8 cellular contexts compared by ENCODE assay signal in genomic region chr16:68084504-68085258, GRCh38. TPM values are rescaled to one million over a fixed set of nuclear protein-coding genes. Genes with fewer than 3 reads are reported as not detected.
A peak's percentile ranks its signal among the peaks of the same experiment; 100 is the strongest.
DNase-seq lines count a peak whose midpoint lies in the region; ATAC-seq and TF ChIP-seq lines count a peak whose summit lies in the region.

No MANE protein-coding gene starts in this region.

- H3K4me3 ChIP-seq in GM23248 (peak overlapping the region; percentile 95), thyroid gland (replicated peaks in 1 of 3) (peak overlapping the region in 2 of 3 donors; percentile 7 to 16)

- H3K27me3 Mint-ChIP-seq in osteocyte (ENCODE audit: unreplicated experiment) = no peaks in the 10 kb centered on the region

- peaks cover 31% of the 10 kb centered on the region for H3K4me1 Mint-ChIP-seq in osteocyte (ENCODE audit: unreplicated experiment)

- peak overlapping the region; percentile 32 to 83 for H3K27ac Mint-ChIP-seq in activated naive CD4-positive, alpha-beta T cell treated with anti-CD3 and anti-CD28 coated beads, Interleukin-2, amount 50 U/mL, for 72 hours
- H3K27ac Mint-ChIP-seq in osteocyte (ENCODE audit: unreplicated experiment) = peak overlapping the region; percentile 94

- peak overlapping the region; percentile 83 for H3K9ac ChIP-seq in GM23248

- H2AFZ ChIP-seq in GM23248 = peak overlapping the region; percentile 99

- DNase-seq in ELF-1 (ENCODE audit: low read depth, low spot score) (peak; percentile 96), GM23248 (peak; percentile 81), LoVo (ENCODE audit: low spot score) (peak; percentile 75), SK-N-DZ (ENCODE audit: low spot score) (peak; percentile 96), Right ventricle myocardium inferior (ENCODE audit: missing footprints) (peak; percentile 97), osteocyte (ENCODE audit: extremely low spot score, unreplicated experiment) (peak; percentile 90), thyroid gland (peak; percentile 82 to 86)
- DNase-seq in activated naive CD4-positive, alpha-beta T cell treated with anti-CD3 and anti-CD28 coated beads, Interleukin-2, amount 50 U/mL, for 72 hours (ENCODE audit: low spot score in 2 of 2) = peak; percentile 86 to 94

- in situ Hi-C loops in GM23248 (cut with MboI) = no loop called here

- H3K4me1 ChIP-seq in GM23248 (ENCODE audit: insufficient read depth) (peaks cover 18% of the 10 kb centered on the region), thyroid gland (peaks cover 56 to 68% of the 10 kb centered on the region in 2 donors)

- no peaks in the 10 kb centered on the region for H3K9me3 ChIP-seq in GM23248 (ENCODE audit: low read depth)
- H3K9me3 ChIP-seq in thyroid gland = no peaks in the 10 kb centered on the region

- H3K9me2 ChIP-seq in GM23248 (ENCODE audit: insufficient read depth) = no peaks in the 10 kb centered on the region

- H3K4me2 ChIP-seq in GM23248 (ENCODE audit: unreplicated experiment) = peak overlapping the region; percentile 91

- no peak for TF ChIP-seq CTCF in osteocyte (IDR thresholded peaks at IDR 0.05)
- TF ChIP-seq CTCF in thyroid gland (IDR thresholded peaks at IDR 0.05) = peak in 2 of 6 experiments; percentile 5 to 21

- 1 to 2% methylated on average over 40 to 41 of the region's 45 CpGs for WGBS in GM23248 (ENCODE audit: low coverage in 1 of 2, low lambda C conversion rate in 2 of 2, missing lambda C conversion rate in 2 of 2), 2 experiments
- 4 to 15% methylated on average over 10 to 12 of the region's 45 CpGs for WGBS in thyroid gland, 2 donors

- peak in 1 of 2 donors; percentile 61 for TF ChIP-seq POLR2A in thyroid gland (IDR thresholded peaks at IDR 0.05)

- H3K9me3 Mint-ChIP-seq in activated naive CD4-positive, alpha-beta T cell treated with anti-CD3 and anti-CD28 coated beads, Interleukin-2, amount 50 U/mL, for 72 hours = no peaks in the 10 kb centered on the region
- H3K9me3 Mint-ChIP-seq in osteocyte (ENCODE audit: unreplicated experiment) = no peaks in the 10 kb centered on the region

- H3K36me3 ChIP-seq in GM23248 (ENCODE audit: low read depth) (no peaks in the 10 kb centered on the region), thyroid gland (no peaks in the 10 kb centered on the region)

- peaks cover 41% of the 10 kb centered on the region for H3K79me2 ChIP-seq in GM23248 (ENCODE audit: insufficient read depth)

- peak overlapping the region; percentile 75 for H3K4me3 Mint-ChIP-seq in osteocyte (ENCODE audit: unreplicated experiment)

- H3F3A ChIP-seq in GM23248 (ENCODE audit: insufficient read depth) = peaks cover 23% of the 10 kb centered on the region

- no peaks in the 10 kb centered on the region for H4K20me1 ChIP-seq in GM23248 (ENCODE audit: insufficient read depth)

- intact Hi-C loops in Right ventricle myocardium inferior (cut with DNase I) = loop anchor here (5.0 kb wide), 1 partner anchor 63 kb away; no protein-coding TSS in a partner anchor
- intact Hi-C loops in thyroid gland (cut with DNase I) = no loop called here

- no peaks in the 10 kb centered on the region for H3K27me3 ChIP-seq in GM23248 (replicated peaks; ENCODE audit: insufficient read depth)
- H3K27me3 ChIP-seq in thyroid gland = no peaks in the 10 kb centered on the region

- peaks cover 15 to 17% of the 10 kb centered on the region in 2 donors for H3K36me3 Mint-ChIP-seq in activated naive CD4-positive, alpha-beta T cell treated with anti-CD3 and anti-CD28 coated beads, Interleukin-2, amount 50 U/mL, for 72 hours
- no peaks in the 10 kb centered on the region for H3K36me3 Mint-ChIP-seq in osteocyte (ENCODE audit: unreplicated experiment)

- H3K27ac ChIP-seq in GM23248 = peak overlapping the region; percentile 56
- peak overlapping the region; percentile 90 to 95 (median 95) for H3K27ac ChIP-seq in thyroid gland

- peak; percentile 63 to 72 for ATAC-seq in activated naive CD4-positive, alpha-beta T cell treated with anti-CD3 and anti-CD28 coated beads, Interleukin-2, amount 50 U/mL, for 72 hours
- peak; percentile 84 for ATAC-seq in Right ventricle myocardium inferior

RNA-seq across cellular contexts. Expression of gene NFATC3, which starts 0.5 kb away (rescaled TPM):
- total RNA-seq in GM23248 (2014; rRNA removed; shearing (Covaris generic)) = 14.2 and 17.5 TPM in 2 replicates
- polyA plus RNA-seq in GM23248 (2016; fragmentation: Nextera tagmentation; extraction: Ambion mirVana) = 10.2 and 12.3 TPM in 2 replicates
- polyA plus RNA-seq in SK-N-DZ (2014; cell fraction: cytosol; rRNA removed) = 26.9 and 37.7 TPM in 2 replicates
- polyA plus RNA-seq in SK-N-DZ (2014; cell fraction: nucleus; rRNA removed) = 20.4 and 20.6 TPM in 2 replicates
- total RNA-seq in activated naive CD4-positive, alpha-beta T cell treated with anti-CD3 and anti-CD28 coated beads, Interleukin-2, amount 50 U/mL, for 72 hours = 10 to 100 TPM; 64.2 to 90.1 TPM
- 23.7 TPM for total RNA-seq in Right ventricle myocardium inferior
- 42.0 and 42.3 TPM in 2 replicates for total RNA-seq in osteocyte
- 100 to 1,000 TPM in 1 of 4 donors, 10 to 100 TPM in 3; 67.7 to 107 (median 71.7) TPM for total RNA-seq in thyroid gland

Comparison
In these comparisons a context has a peak if more than half of its experiments do, and no peak if none do; other contexts are left out.
1. Peak in every context shown above with its lines: DNase-seq, ATAC-seq, H3K4me3 ChIP-seq and H3K27ac ChIP-seq.